In the genomic region with DNA sequence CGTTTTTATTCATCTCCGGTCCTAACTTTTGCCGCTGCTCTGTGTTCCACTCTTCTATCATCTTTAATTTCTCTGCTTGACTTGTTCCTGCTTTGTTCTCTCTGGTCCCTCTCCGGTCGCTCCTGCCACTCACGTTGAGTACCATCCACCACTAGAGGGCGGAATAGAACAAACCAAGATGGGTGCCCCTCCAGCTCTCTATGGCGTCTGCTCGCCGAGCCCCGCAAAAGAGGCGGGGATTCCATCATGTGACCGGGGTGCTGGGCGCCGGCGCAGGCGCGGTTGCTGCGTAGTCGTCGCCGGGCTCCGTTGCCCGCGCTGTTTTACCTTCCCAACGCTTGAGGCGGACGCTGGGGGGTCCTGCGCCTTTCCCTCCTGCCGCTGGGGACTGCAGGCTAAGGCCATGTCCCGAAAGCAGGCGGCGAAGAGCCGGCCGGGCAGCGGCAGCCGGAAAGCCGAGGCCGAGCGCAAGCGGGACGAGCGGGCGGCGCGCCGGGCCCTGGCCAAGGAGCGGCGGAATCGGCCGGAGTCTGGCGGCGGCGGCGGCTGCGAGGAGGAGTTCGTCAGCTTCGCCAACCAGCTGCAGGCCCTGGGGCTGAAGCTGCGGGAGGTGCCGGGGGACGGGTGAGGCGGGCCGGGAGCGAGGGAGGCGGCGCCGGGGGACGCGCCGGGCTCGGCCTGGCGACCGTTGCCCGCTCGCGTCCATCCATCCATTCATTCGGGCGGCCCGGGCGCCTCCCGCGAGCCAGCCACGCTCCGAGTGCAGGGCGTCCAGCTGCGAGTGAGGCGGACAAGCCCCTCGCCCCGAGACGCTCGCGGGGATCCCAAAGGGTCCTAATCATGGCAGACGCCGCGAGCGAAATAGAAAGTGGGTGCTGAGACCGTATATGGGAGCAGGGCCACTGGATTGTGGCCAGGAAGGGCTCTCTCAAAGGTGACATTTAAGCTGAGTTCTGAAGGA, we compare ENCODE assay signal across 8 cellular contexts. TPM values are rescaled to one million over a fixed set of nuclear protein-coding genes. Genes with fewer than 3 reads are reported as not detected.
DNase-seq lines count a peak whose midpoint lies in the region; ATAC-seq, FAIRE-seq and TF ChIP-seq lines count a peak whose summit lies in the region.

A gene with protein sequence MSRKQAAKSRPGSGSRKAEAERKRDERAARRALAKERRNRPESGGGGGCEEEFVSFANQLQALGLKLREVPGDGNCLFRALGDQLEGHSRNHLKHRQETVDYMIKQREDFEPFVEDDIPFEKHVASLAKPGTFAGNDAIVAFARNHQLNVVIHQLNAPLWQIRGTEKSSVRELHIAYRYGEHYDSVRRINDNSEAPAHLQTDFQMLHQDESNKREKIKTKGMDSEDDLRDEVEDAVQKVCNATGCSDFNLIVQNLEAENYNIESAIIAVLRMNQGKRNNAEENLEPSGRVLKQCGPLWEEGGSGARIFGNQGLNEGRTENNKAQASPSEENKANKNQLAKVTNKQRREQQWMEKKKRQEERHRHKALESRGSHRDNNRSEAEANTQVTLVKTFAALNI (plus strand): TSS at position 285 of the 961 bp plus-strand sequence. CDS start 119 bp downstream, at position 404.

- H3K36me3 Mint-ChIP-seq in T-cell = no peaks in the 10 kb centered on the region

- intact Hi-C loops in adrenal gland (cut with DNase I) = no loop called here
- intact Hi-C loops in heart right ventricle (cut with DNase I) = no loop called here
- intact Hi-C loops in posterior vena cava (cut with DNase I) = no loop called here

- peaks cover 6 to 10% of the 10 kb centered on the region in 2 donors for H3K27me3 Mint-ChIP-seq in T-cell

- POLR2A ChIA-PET in T-cell (lab: Charles Lee) = no interaction called here

- H3K27me3 ChIP-seq in adrenal gland (no peaks in the 10 kb centered on the region), heart right ventricle (peaks cover 0 to 13% (median 5%) of the 10 kb centered on the region in 7 donors)

- H3K9me3 Mint-ChIP-seq in T-cell = no peaks in the 10 kb centered on the region

- H3K27ac ChIP-seq in adrenal gland (peak within 1 kb of the TSS; percentile 67 to 96 (median 94)), heart right ventricle (peak within 1 kb of the TSS; percentile 69 to 96 (median 91))

- peak within 1 kb of the TSS; percentile 81 to 82 (median 82) for H3K4me3 Mint-ChIP-seq in T-cell

- TF ChIP-seq CTCF in adrenal gland (IDR thresholded peaks at IDR 0.05) = peak; percentile 86 to 93 (median 90)
- peak; percentile 82 to 96 (median 90) for TF ChIP-seq CTCF in heart right ventricle (IDR thresholded peaks at IDR 0.05)

- 0% methylated on average over 17 to 97 of the region's 97 CpGs for WGBS in adrenal gland, 4 donors
- 1% methylated on average over 82 to 97 of the region's 97 CpGs for WGBS in heart right ventricle, 2 donors

- H3K36me3 ChIP-seq in adrenal gland (replicated peaks in 1 of 2) = no peaks in the 10 kb centered on the region
- H3K36me3 ChIP-seq in heart right ventricle = peaks cover 0 to 2% (median 0%) of the 10 kb centered on the region in 9 donors

- TF ChIP-seq POLR2A in GM12892 (IDR thresholded peaks at IDR 0.05; ENCODE audit: low read depth, low read length) (peak; percentile 80; the same call in 1 of the 2 replicates), adrenal gland (IDR thresholded peaks at IDR 0.05) (peak; percentile 87 to 91)

- H3K9me3 ChIP-seq in adrenal gland (replicated peaks in 1 of 3) (no peaks in the 10 kb centered on the region), heart right ventricle (no peaks in the 10 kb centered on the region)

- ATAC-seq in HG02852 (IDR thresholded peaks at IDR 0.05; ENCODE audit: unreplicated experiment) (peak; percentile 92), T-cell (replicated peaks in 1 of 4) (peak; percentile 94 to 98 (median 96)), heart right ventricle (peak; percentile 98 to 100 (median 99))

- peaks cover 6 to 22% of the 10 kb centered on the region in 2 donors for H3K4me1 ChIP-seq in adrenal gland (replicated peaks in 1 of 2)
- H3K4me1 ChIP-seq in heart right ventricle = peaks cover 2 to 34% (median 22%) of the 10 kb centered on the region in 9 donors

- H3K4me3 ChIP-seq in adrenal gland (peak within 1 kb of the TSS; percentile 3 to 77 (median 66)), heart right ventricle (peak within 1 kb of the TSS; percentile 75 to 96 (median 88))

- peak; percentile 95 for FAIRE-seq in GM12892 (lab: Jason Lieb, UNC)

- CTCF ChIA-PET in T-cell (lab: Charles Lee) = interaction anchor here in 1 of 2 donors (0.7 kb wide), 1 partner anchor 35 kb away, joined by 4 read pairs; no protein-coding TSS in a partner anchor

- H3K27ac Mint-ChIP-seq in T-cell = peak within 1 kb of the TSS; percentile 52 to 60

- DNase-seq in GM12892 (ENCODE audit: insufficient read length) = peak; percentile 90
- DNase-seq in NCI-H1436 treated with DMSO at 0.1 percent for 48 hours (lab: John Stamatoyannopoulos, UW) = peak; percentile 83
- peak; percentile 81 to 98 (median 95) for DNase-seq in T-cell
- peak; percentile 96 to 98 (median 97) for DNase-seq in adrenal gland
- peak; percentile 92 to 97 for DNase-seq in heart right ventricle
- peak; percentile 98 for DNase-seq in posterior vena cava (ENCODE audit: low spot score)
- peak; percentile 97 for DNase-seq in ureter (ENCODE audit: low spot score)

- H3K4me1 Mint-ChIP-seq in T-cell = peaks cover 41 to 43% (median 42%) of the 10 kb centered on the region in 3 donors

RNA-seq across cellular contexts. Expression of the gene that starts here (rescaled TPM):
- polyA plus RNA-seq in GM12892 (2012; ENCODE audit: missing spikeins) = 5.9 TPM
- total RNA-seq in T-cell (10 to 100 TPM; 10.6 to 20.4 (median 13.6) TPM), adrenal gland (10 to 100 TPM in 3 of 8 donors, 1 to 10 TPM in 5; 3.0 to 13.8 (median 7.0) TPM), heart right ventricle (1 to 10 TPM; 3.1 to 5.7 (median 4.0) TPM), posterior vena cava (1 to 10 TPM; 8.1 to 9.4 TPM), ureter (12.3 TPM)
- polyA plus RNA-seq in adrenal gland (1 to 10 TPM; 4.3 to 5.2 (median 4.4) TPM), heart right ventricle (1 to 10 TPM; 1.2 to 3.0 TPM)

Comparison
In these comparisons a context has a peak if more than half of its experiments do, and no peak if none do; other contexts are left out.
1. Peak in every context shown above with its lines: DNase-seq, ATAC-seq, H3K4me3 ChIP-seq and H3K27ac ChIP-seq.